In genomic region chr5:132027027-132027426, GRCh38 we compare ENCODE assay signal across 1 cellular context.
A peak's percentile ranks its signal among the peaks of the same experiment; 100 is the strongest.
TF ChIP-seq lines count a peak whose summit lies in the region.

No MANE protein-coding gene starts in this region.

TF ChIP-seq in GM12878, 131 proteins besides CTCF, POLR2A, EP300 and RAD21:
- TF ChIP-seq POLR2AphosphoS2 (IDR thresholded peaks at IDR 0.05; ENCODE audit: low read depth, low read length), result no peak
- peak; percentile 45; the same call in 1 of the 2 replicates for TF ChIP-seq PAX5 (IDR thresholded peaks at IDR 0.05; ENCODE audit: borderline replicate concordance, low read depth, low read length)
- 0 out of 2 replicates have a peak, but pooled peaks have one; percentile 10 for TF ChIP-seq RUNX3 (IDR thresholded peaks at IDR 0.05; ENCODE audit: low read length)
